Comparison of ENCODE assay signal across 10 cellular contexts in genomic region chr12:46374286-46374685, GRCh38. TPM values are rescaled to one million over a fixed set of nuclear protein-coding genes. Genes with fewer than 3 reads are reported as not detected.
DNase-seq lines count a peak whose midpoint lies in the region; ATAC-seq and TF ChIP-seq lines count a peak whose summit lies in the region.
"Had no signal": no experiment of that assay in that cellular context is flagged by ENCODE, and none has a peak within 500 bp of the region (broad histone marks: within the 10 kb centered on the region; RNA-seq: fewer than 3 reads in every experiment).

No MANE protein-coding gene starts in this region.

- no peaks in the 10 kb centered on the region for H3K27me3 Mint-ChIP-seq in activated T-cell treated with anti-CD3 and anti-CD28 coated beads, Interleukin-2, amount 50 U/mL, for 4 hours (ENCODE audit: low read depth)
- peaks cover 2% of the 10 kb centered on the region for H3K27me3 Mint-ChIP-seq in activated CD8-positive, alpha-beta T cell treated with anti-CD3 and anti-CD28 coated beads, Interleukin-2, amount 10 ng/mL, durations not matched to agents 7 days and 5 days (ENCODE audit: low read depth)

- 31% methylated on average over 1 of the region's 1 CpG for WGBS in right lobe of liver (ENCODE audit: insufficient coverage, low coverage, low lambda C conversion rate, missing lambda C conversion rate)
- WGBS in thymus = 25% methylated on average over 1 of the region's 1 CpG

- H3K36me3 ChIP-seq in right lobe of liver (peaks cover 9 to 19% (median 14%) of the 10 kb centered on the region in 4 donors), thymus (ENCODE audit: control insufficient read depth, insufficient read depth) (peaks cover 12% of the 10 kb centered on the region)

- no peak overlapping the region for H3K27ac Mint-ChIP-seq in activated CD8-positive, alpha-beta T cell treated with anti-CD3 and anti-CD28 coated beads, Interleukin-2, amount 10 ng/mL, durations not matched to agents 7 days and 5 days

- H3K9me3 Mint-ChIP-seq in activated T-cell treated with anti-CD3 and anti-CD28 coated beads, Interleukin-2, amount 50 U/mL, for 4 hours = no peaks in the 10 kb centered on the region
- no peaks in the 10 kb centered on the region for H3K9me3 Mint-ChIP-seq in activated CD8-positive, alpha-beta T cell treated with anti-CD3 and anti-CD28 coated beads, Interleukin-2, amount 10 ng/mL, durations not matched to agents 7 days and 5 days (ENCODE audit: insufficient read depth)

- TF ChIP-seq CTCF in right lobe of liver (IDR thresholded peaks at IDR 0.05) = no peak

- H3K36me3 Mint-ChIP-seq in activated T-cell treated with anti-CD3 and anti-CD28 coated beads, Interleukin-2, amount 50 U/mL, for 4 hours (ENCODE audit: insufficient read depth) = peaks cover 20% of the 10 kb centered on the region
- peaks cover 30% of the 10 kb centered on the region for H3K36me3 Mint-ChIP-seq in activated CD8-positive, alpha-beta T cell treated with anti-CD3 and anti-CD28 coated beads, Interleukin-2, amount 10 ng/mL, durations not matched to agents 7 days and 5 days (ENCODE audit: low read depth)

- peak overlapping the region; percentile 98 to 99 (median 98) for H3K27ac ChIP-seq in right lobe of liver
- no peak overlapping the region for H3K27ac ChIP-seq in thymus (ENCODE audit: low read depth)
- H3K27ac ChIP-seq: VCaP had no signal

- ATAC-seq in activated T-cell treated with anti-CD3 and anti-CD28 coated beads, Interleukin-2, amount 50 U/mL, for 4 hours = no peak
- ATAC-seq in activated CD8-positive, alpha-beta T cell treated with anti-CD3 and anti-CD28 coated beads, Interleukin-2, amount 10 ng/mL, durations not matched to agents 7 days and 5 days = no peak
- ATAC-seq in right lobe of liver = peak in 1 of 4 donors; percentile 1
- no peak for ATAC-seq in HG03039 (IDR thresholded peaks at IDR 0.05; ENCODE audit: unreplicated experiment)

- H3K4me1 ChIP-seq in right lobe of liver (peaks cover 0 to 46% (median 20%) of the 10 kb centered on the region in 4 donors), thymus (ENCODE audit: control insufficient read depth, insufficient read depth, low read length) (peaks cover 16% of the 10 kb centered on the region)

- CTCF ChIA-PET in activated CD8-positive, alpha-beta T cell treated with anti-CD3 and anti-CD28 coated beads, Interleukin-2, amount 10 ng/mL, durations not matched to agents 7 days and 5 days (lab: Charles Lee) = no interaction called here

- TF ChIP-seq POLR2A in right lobe of liver (IDR thresholded peaks at IDR 0.05) = no peak

- POLR2A ChIA-PET in activated CD8-positive, alpha-beta T cell treated with anti-CD3 and anti-CD28 coated beads, Interleukin-2, amount 10 ng/mL, durations not matched to agents 7 days and 5 days (lab: Charles Lee) = no interaction called here

- H3K27me3 ChIP-seq in right lobe of liver = no peaks in the 10 kb centered on the region
- H3K27me3 ChIP-seq in thymus (ENCODE audit: control insufficient read depth, insufficient read depth) = no peaks in the 10 kb centered on the region
- H3K27me3 ChIP-seq: brain microvascular endothelial cell had no signal

- H3K4me3 Mint-ChIP-seq in activated T-cell treated with anti-CD3 and anti-CD28 coated beads, Interleukin-2, amount 50 U/mL, for 4 hours = peak overlapping the region; percentile 99
- peak overlapping the region; percentile 89 for H3K4me3 Mint-ChIP-seq in activated CD8-positive, alpha-beta T cell treated with anti-CD3 and anti-CD28 coated beads, Interleukin-2, amount 10 ng/mL, durations not matched to agents 7 days and 5 days

- intact Hi-C loops in right lobe of liver (cut with DNase I) = no loop called here

- peaks cover 45% of the 10 kb centered on the region for H3K4me1 Mint-ChIP-seq in activated T-cell treated with anti-CD3 and anti-CD28 coated beads, Interleukin-2, amount 50 U/mL, for 4 hours (ENCODE audit: low read depth)
- peaks cover 36% of the 10 kb centered on the region for H3K4me1 Mint-ChIP-seq in activated CD8-positive, alpha-beta T cell treated with anti-CD3 and anti-CD28 coated beads, Interleukin-2, amount 10 ng/mL, durations not matched to agents 7 days and 5 days (ENCODE audit: low read depth)

- H3K4me3 ChIP-seq in right lobe of liver = peak overlapping the region in 2 of 3 donors; percentile 84 to 90
- peak overlapping the region; percentile 100 for H3K4me3 ChIP-seq in thymus (ENCODE audit: low read length)

- no peak for DNase-seq in activated T-cell treated with anti-CD3 and anti-CD28 coated beads, Interleukin-2, amount 50 U/mL, for 4 hours
- DNase-seq in activated T-cell treated with anti-CD3 and anti-CD28 coated beads for 4 hours (no peak), right lobe of liver (no peak), NCI-H510A (lab: John Stamatoyannopoulos, UW) (no peak), AG20443 (ENCODE audit: low spot score) (no peak)
- no peak for DNase-seq in activated CD8-positive, alpha-beta T cell treated with anti-CD3 and anti-CD28 coated beads, Interleukin-2, amount 10 ng/mL, durations not matched to agents 7 days and 5 days
- DNase-seq: brain microvascular endothelial cell had no signal

- H3K9me3 ChIP-seq in right lobe of liver = no peaks in the 10 kb centered on the region
- H3K9me3 ChIP-seq in thymus (ENCODE audit: control insufficient read depth) = no peaks in the 10 kb centered on the region

RNA-seq across cellular contexts. Expression of gene SLC38A2, which starts 1.7 kb away (rescaled TPM):
- total RNA-seq in activated T-cell treated with anti-CD3 and anti-CD28 coated beads, Interleukin-2, amount 50 U/mL, for 4 hours = 100 to 1,000 TPM; 164 to 214 (median 175) TPM
- 100 to 1,000 TPM; 194 to 200 TPM for total RNA-seq in activated CD8-positive, alpha-beta T cell treated with anti-CD3 and anti-CD28 coated beads, Interleukin-2, amount 10 ng/mL, durations not matched to agents 7 days and 5 days
- 100 to 1,000 TPM in 5 of 6 experiments, 10 to 100 TPM in 1; 77.0 to 463 (median 290) TPM for total RNA-seq in right lobe of liver
- polyA plus RNA-seq in thymus = 137 TPM
